12 cellular contexts compared by ENCODE assay signal in the genomic region with DNA sequence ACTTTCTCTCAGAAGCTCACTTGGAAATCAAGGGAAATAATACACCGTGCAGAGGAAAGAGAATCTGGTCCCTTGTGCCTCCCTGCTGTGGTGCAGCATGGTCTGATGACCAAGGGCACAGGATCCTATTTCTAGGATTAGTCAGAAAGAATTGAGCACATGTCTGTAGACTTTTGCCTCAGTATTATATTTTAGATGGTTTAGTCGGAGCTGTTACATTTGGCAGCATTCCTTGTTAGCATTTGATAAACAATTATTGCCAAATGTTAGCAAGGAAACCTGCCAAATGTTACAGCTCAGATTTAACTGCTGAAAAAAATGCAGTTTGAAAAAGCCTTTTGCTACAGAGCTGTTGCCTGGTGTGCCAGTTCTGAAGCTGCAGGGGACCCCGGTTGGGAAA.
A peak's percentile ranks its signal among the peaks of the same experiment; 100 is the strongest.
DNase-seq lines count a peak whose midpoint lies in the region; ATAC-seq and TF ChIP-seq lines count a peak whose summit lies in the region.
"Had no signal": no experiment of that assay in that cellular context is flagged by ENCODE, and none has a peak within 500 bp of the region (broad histone marks: within the 10 kb centered on the region; RNA-seq: fewer than 3 reads in every experiment).

No MANE protein-coding gene starts in this region.

- H3K4me3 ChIP-seq in MG63: no peak overlapping the region
- no peak overlapping the region for H3K4me3 ChIP-seq in ovary
- H3K4me3 ChIP-seq in gastroesophageal sphincter: no peak overlapping the region
- H3K4me3 ChIP-seq: colonic mucosa had no signal

- H3K27me3 Mint-ChIP-seq in osteocyte (ENCODE audit: unreplicated experiment): no peaks in the 10 kb centered on the region

- H3K27me3 ChIP-seq in MG63 (no peaks in the 10 kb centered on the region), ovary (no peaks in the 10 kb centered on the region), gastroesophageal sphincter (no peaks in the 10 kb centered on the region)
- H3K27me3 ChIP-seq: colonic mucosa had no signal

- H3K4me3 Mint-ChIP-seq in osteocyte (ENCODE audit: unreplicated experiment): no peak overlapping the region
- H3K4me3 Mint-ChIP-seq: activated CD4-positive, alpha-beta T cell treated with anti-CD3 and anti-CD28 coated beads, Interleukin-2, amount 10 ng/mL, durations not matched to agents 7 days and 5 days had no signal

- H3K36me3 ChIP-seq in MG63 (no peaks in the 10 kb centered on the region), ovary (no peaks in the 10 kb centered on the region), gastroesophageal sphincter (no peaks in the 10 kb centered on the region)
- H3K36me3 ChIP-seq: colonic mucosa had no signal

- TF ChIP-seq POLR2A in ovary (IDR thresholded peaks at IDR 0.05): no peak
- TF ChIP-seq POLR2A in gastroesophageal sphincter (IDR thresholded peaks at IDR 0.05): no peak

- intact Hi-C loops in ovary (cut with DNase I): no loop called here

- no peak overlapping the region for H3K27ac ChIP-seq in ovary
- no peak overlapping the region for H3K27ac ChIP-seq in gastroesophageal sphincter
- H3K27ac ChIP-seq: colonic mucosa had no signal

- DNase-seq in DMS 273 (lab: John Stamatoyannopoulos, UW; ENCODE audit: unreplicated experiment): peak; percentile 79
- peak; percentile 65 for DNase-seq in MG63
- peak; percentile 0 for DNase-seq in cerebellum (ENCODE audit: low spot score)
- no peak for DNase-seq in osteocyte (ENCODE audit: extremely low spot score, unreplicated experiment)
- DNase-seq in ovary: no peak
- DNase-seq: activated CD4-positive, alpha-beta T cell treated with anti-CD3 and anti-CD28 coated beads, Interleukin-2, amount 10 ng/mL, durations not matched to agents 7 days and 5 days; activated gamma-delta T cell; colonic mucosa; NK-92 treated with Interleukin-12 subunit alpha and Interleukin-12 subunit beta, amount 100 ng/mL, for 24 hours had no signal

- H3K27ac Mint-ChIP-seq in osteocyte (ENCODE audit: unreplicated experiment): peak overlapping the region; percentile 62
- H3K27ac Mint-ChIP-seq: activated CD4-positive, alpha-beta T cell treated with anti-CD3 and anti-CD28 coated beads, Interleukin-2, amount 10 ng/mL, durations not matched to agents 7 days and 5 days had no signal

- H3K36me3 Mint-ChIP-seq in osteocyte (ENCODE audit: unreplicated experiment): peaks cover 12% of the 10 kb centered on the region

- TF ChIP-seq EP300 in ovary (IDR thresholded peaks at IDR 0.05): no peak
- no peak for TF ChIP-seq EP300 in gastroesophageal sphincter (IDR thresholded peaks at IDR 0.05)

- TF ChIP-seq CTCF in osteocyte (IDR thresholded peaks at IDR 0.05): no peak
- no peak for TF ChIP-seq CTCF in ovary (IDR thresholded peaks at IDR 0.05)
- TF ChIP-seq CTCF in gastroesophageal sphincter (IDR thresholded peaks at IDR 0.05): no peak

- ATAC-seq in GM18517 (IDR thresholded peaks at IDR 0.05; ENCODE audit: unreplicated experiment) (no peak), HG03108 (IDR thresholded peaks at IDR 0.05; ENCODE audit: unreplicated experiment) (no peak), gastroesophageal sphincter (no peak)

- H3K4me1 ChIP-seq in ovary (ENCODE audit: insufficient read depth): no peaks in the 10 kb centered on the region
- peaks cover 0 to 8% (median 0%) of the 10 kb centered on the region in 3 donors for H3K4me1 ChIP-seq in gastroesophageal sphincter
- H3K4me1 ChIP-seq: colonic mucosa had no signal

- H3K9me3 Mint-ChIP-seq in osteocyte (ENCODE audit: unreplicated experiment): peaks cover 20% of the 10 kb centered on the region

- peaks cover 34% of the 10 kb centered on the region for H3K4me1 Mint-ChIP-seq in osteocyte (ENCODE audit: unreplicated experiment)
- H3K4me1 Mint-ChIP-seq: activated CD4-positive, alpha-beta T cell treated with anti-CD3 and anti-CD28 coated beads, Interleukin-2, amount 10 ng/mL, durations not matched to agents 7 days and 5 days had no signal

- H3K9me3 ChIP-seq in MG63 (peaks cover 19% of the 10 kb centered on the region), ovary (no peaks in the 10 kb centered on the region), gastroesophageal sphincter (peaks cover 0 to 22% (median 0%) of the 10 kb centered on the region in 3 donors)
- H3K9me3 ChIP-seq: colonic mucosa had no signal

- WGBS in ovary, 3 donors: 4 to 12% (median 5%) methylated on average over 3 of the region's 3 CpGs
- 20 to 22% methylated on average over 3 of the region's 3 CpGs for WGBS in gastroesophageal sphincter (ENCODE audit: low coverage in 1 of 2), 2 donors

Comparison
In these comparisons a context has a peak if more than half of its experiments do, and no peak if none do; other contexts are left out.
1. DNase-seq: peak in DMS 273 (single experiment), MG63 (single experiment) and cerebellum (single experiment); none in osteocyte (single experiment) and ovary (0 of 5).